16 cellular contexts compared by ENCODE assay signal in genomic region chr22:46451741-46452140, GRCh38.
"Had no signal": no experiment of that assay in that cellular context is flagged by ENCODE, and none has a peak within 500 bp of the region (broad histone marks: within the 10 kb centered on the region; RNA-seq: fewer than 3 reads in every experiment).

No MANE protein-coding gene starts in this region.

- H3K9me3 Mint-ChIP-seq: activated CD4-positive, alpha-beta memory T cell treated with anti-CD3 and anti-CD28 coated beads, Interleukin-2, amount 10 ng/mL, durations not matched to agents 7 days and 5 days; activated naive CD4-positive, alpha-beta T cell treated with anti-CD3 and anti-CD28 coated beads for 36 hours; immature natural killer cell; naive thymus-derived CD8-positive, alpha-beta T cell; T-helper 2 cell treated with Interferon-gamma antibody and Interleukin-4, amounts not matched to agents 5 μg/mL and 100 μg/mL, for 36 hours had no signal

- H3K9me3 ChIP-seq: colonic mucosa, mucosa of descending colon had no signal

- H3K36me3 ChIP-seq: colonic mucosa had no signal

- H3K27ac ChIP-seq: colonic mucosa, VCaP had no signal

- H3K36me3 Mint-ChIP-seq: immature natural killer cell; naive thymus-derived CD8-positive, alpha-beta T cell had no signal

- H3K4me3 Mint-ChIP-seq: activated CD4-positive, alpha-beta memory T cell treated with anti-CD3 and anti-CD28 coated beads, Interleukin-2, amount 10 ng/mL, durations not matched to agents 7 days and 5 days; activated CD4-positive, alpha-beta T cell treated with anti-CD3 and anti-CD28 coated beads for 36 hours; activated naive CD4-positive, alpha-beta T cell treated with anti-CD3 and anti-CD28 coated beads for 36 hours; immature natural killer cell; naive thymus-derived CD8-positive, alpha-beta T cell; T-helper 2 cell treated with Interferon-gamma antibody and Interleukin-4, amounts not matched to agents 5 μg/mL and 100 μg/mL, for 36 hours had no signal

- H3K4me3 ChIP-seq: colonic mucosa, mucosa of descending colon had no signal

- DNase-seq: activated CD4-positive, alpha-beta memory T cell treated with anti-CD3 and anti-CD28 coated beads, Interleukin-2, amount 10 ng/mL, durations not matched to agents 7 days and 5 days; activated CD4-positive, alpha-beta T cell treated with anti-CD3 and anti-CD28 coated beads for 36 hours; activated CD8-positive, alpha-beta memory T cell treated with anti-CD3 and anti-CD28 coated beads, Interleukin-2, amount 50 U/mL, for 48 hours; activated naive CD4-positive, alpha-beta T cell treated with anti-CD3 and anti-CD28 coated beads for 36 hours; colonic mucosa; effector CD4-positive, alpha-beta T cell; immature natural killer cell; left cardiac atrium; naive thymus-derived CD8-positive, alpha-beta T cell; occipital lobe; stimulated activated CD4-positive, alpha-beta T cell treated with anti-CD3 and anti-CD28 coated beads, Interleukin-12 subunit alpha, Interleukin-12 subunit beta, amount 100 ng/mL, for 4 hours; stimulated activated naive CD4-positive, alpha-beta T cell; SW 1271 had no signal

- H3K27ac Mint-ChIP-seq: activated CD4-positive, alpha-beta memory T cell treated with anti-CD3 and anti-CD28 coated beads, Interleukin-2, amount 10 ng/mL, durations not matched to agents 7 days and 5 days; activated CD4-positive, alpha-beta T cell treated with anti-CD3 and anti-CD28 coated beads for 36 hours; activated naive CD4-positive, alpha-beta T cell treated with anti-CD3 and anti-CD28 coated beads for 36 hours; immature natural killer cell; naive thymus-derived CD8-positive, alpha-beta T cell; T-helper 2 cell treated with Interferon-gamma antibody and Interleukin-4, amounts not matched to agents 5 μg/mL and 100 μg/mL, for 36 hours had no signal

- H3K27me3 ChIP-seq: colonic mucosa had no signal

- H3K4me1 Mint-ChIP-seq: activated CD4-positive, alpha-beta memory T cell treated with anti-CD3 and anti-CD28 coated beads, Interleukin-2, amount 10 ng/mL, durations not matched to agents 7 days and 5 days; activated CD4-positive, alpha-beta T cell treated with anti-CD3 and anti-CD28 coated beads for 36 hours; immature natural killer cell had no signal

- H3K27me3 Mint-ChIP-seq: activated CD4-positive, alpha-beta memory T cell treated with anti-CD3 and anti-CD28 coated beads, Interleukin-2, amount 10 ng/mL, durations not matched to agents 7 days and 5 days; activated CD4-positive, alpha-beta T cell treated with anti-CD3 and anti-CD28 coated beads for 36 hours had no signal

- H3K4me1 ChIP-seq: colonic mucosa had no signal
